Comparison of ENCODE assay signal across 7 cellular contexts in genomic region chr5:12360218-12360617, GRCh38.
"Had no signal": no experiment of that assay in that cellular context is flagged by ENCODE, and none has a peak within 500 bp of the region (broad histone marks: within the 10 kb centered on the region; RNA-seq: fewer than 3 reads in every experiment).

No MANE protein-coding gene starts in this region.

- H3K4me2 ChIP-seq: KMS-11 had no signal

- FAIRE-seq: HTR-8/SVneo had no signal

- DNase-seq: Karpas-422, Kasumi-1, KBM-7, KG1 had no signal

- H3K27ac ChIP-seq: HL-60, KMS-11 had no signal

- H3K9ac ChIP-seq: KMS-11 had no signal
